In genomic region chr1:198411240-198411639, GRCh38 we compare ENCODE assay signal across 34 cellular contexts.
"Had no signal": no experiment of that assay in that cellular context is flagged by ENCODE, and none has a peak within 500 bp of the region (broad histone marks: within the 10 kb centered on the region; RNA-seq: fewer than 3 reads in every experiment).

No MANE protein-coding gene starts in this region.

- H3K27ac ChIP-seq: adrenal gland, ascending aorta, body of pancreas, brain microvascular endothelial cell, breast epithelium, cardiac muscle cell had no signal

- H3K27me3 ChIP-seq: adrenal gland, ascending aorta, body of pancreas, brain microvascular endothelial cell, breast epithelium, cardiac muscle cell had no signal

- H3K4me1 ChIP-seq: adrenal gland, ascending aorta, body of pancreas, breast epithelium had no signal

- H3K9me3 ChIP-seq: adrenal gland, ascending aorta, body of pancreas, breast epithelium had no signal

- ATAC-seq: activated naive CD4-positive, alpha-beta T cell treated with anti-CD3 and anti-CD28 coated beads, Interleukin-2, amount 50 U/mL, for 72 hours; activated naive CD8-positive, alpha-beta T cell treated with anti-CD3 and anti-CD28 coated beads, Interleukin-2, amount 50 U/mL, for 24 hours; activated T-cell treated with anti-CD3 and anti-CD28 coated beads, Interleukin-2, amount 50 U/mL, for 4 hours; activated T-cell treated with anti-CD3 and anti-CD28 coated beads, Interleukin-2, amount 50 U/mL, for 72 hours; activated T-helper 17 cell treated with anti-CD3 and anti-CD28 coated beads, Interleukin-2, amount 50 U/mL, for 72 hours; body of pancreas had no signal

- H3K4me3 ChIP-seq: adrenal gland, ascending aorta, body of pancreas, breast epithelium, cardiac muscle cell had no signal

- H3K36me3 ChIP-seq: adrenal gland, ascending aorta, brain microvascular endothelial cell, breast epithelium, cardiac muscle cell had no signal

- DNase-seq: activated effector memory CD4-positive, alpha-beta T cell treated with anti-CD3 and anti-CD28 coated beads, Interleukin-2, amount 50 U/mL, for 16 hours; activated effector memory CD4-positive, alpha-beta T cell treated with Interleukin-2 at 50 U/mL for 16 hours; activated gamma-delta T cell; activated gamma-delta T cell treated with Interleukin-2 at 50 U/mL for 16 hours; activated naive CD4-positive, alpha-beta T cell; activated naive CD4-positive, alpha-beta T cell treated with anti-CD3 and anti-CD28 coated beads for 36 hours; activated naive CD4-positive, alpha-beta T cell treated with anti-CD3 and anti-CD28 coated beads, Interleukin-2, amount 10 ng/mL, durations not matched to agents 7 days and 5 days; activated naive CD4-positive, alpha-beta T cell treated with anti-CD3 and anti-CD28 coated beads, Interleukin-2, amount 50 U/mL, for 16 hours; activated naive CD4-positive, alpha-beta T cell treated with Interleukin-2 at 50 U/mL for 16 hours; activated naive CD8-positive, alpha-beta T cell treated with anti-CD3 and anti-CD28 coated beads for 36 hours; activated naive CD8-positive, alpha-beta T cell treated with anti-CD3 and anti-CD28 coated beads, Interleukin-2, amount 10 ng/mL, durations not matched to agents 7 days and 5 days; activated naive CD8-positive, alpha-beta T cell treated with anti-CD3 and anti-CD28 coated beads, Interleukin-2, amount 50 U/mL, for 24 hours; activated T-cell treated with anti-CD3 and anti-CD28 coated beads, Interleukin-2, amount 50 U/mL, for 1 hour; activated T-cell treated with anti-CD3 and anti-CD28 coated beads, Interleukin-2, amount 50 U/mL, for 24 hours; activated T-cell treated with anti-CD3 and anti-CD28 coated beads, Interleukin-2, amount 50 U/mL, for 4 hours; activated T-cell treated with anti-CD3 and anti-CD28 coated beads, Interleukin-2, amount 50 U/mL, for 48 hours; activated T-cell treated with anti-CD3 and anti-CD28 coated beads, Interleukin-2, amount 50 U/mL, for 72 hours; adrenal gland; amniotic stem cell; amygdala; anterior cingulate cortex; aorta; body of pancreas; brain microvascular endothelial cell; caudate nucleus; central memory CD4-positive, alpha-beta T cell; cerebellar nuclear complex had no signal

- FAIRE-seq: astrocyte, bronchial epithelial cell had no signal
